In the genomic region with DNA sequence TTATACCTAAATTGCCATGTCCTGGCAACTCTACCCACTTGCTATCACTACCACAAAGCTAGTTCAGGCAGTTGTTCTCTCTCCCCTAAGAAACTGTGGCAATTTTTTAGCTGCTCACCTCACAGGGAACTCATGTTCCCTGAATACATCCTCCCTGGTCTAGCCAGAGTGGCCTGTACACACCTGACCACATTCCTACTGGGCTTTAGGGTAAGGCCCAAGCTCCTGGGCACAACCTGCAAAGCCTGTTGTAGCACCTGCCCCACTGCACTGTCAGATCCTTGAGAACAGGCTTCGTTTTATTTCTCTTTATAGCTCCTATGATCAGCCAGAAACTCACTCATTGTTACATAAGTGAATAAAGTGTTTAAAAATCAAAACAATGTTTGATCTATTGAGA, we compare ENCODE assay signal across 23 cellular contexts. TPM values are rescaled to one million over a fixed set of nuclear protein-coding genes. Genes with fewer than 3 reads are reported as not detected.
DNase-seq lines count a peak whose midpoint lies in the region; ATAC-seq and TF ChIP-seq lines count a peak whose summit lies in the region.
"Had no signal": no experiment of that assay in that cellular context is flagged by ENCODE, and none has a peak within 500 bp of the region (broad histone marks: within the 10 kb centered on the region; RNA-seq: fewer than 3 reads in every experiment).

No MANE protein-coding gene starts in this region.

- ATAC-seq in Right ventricle myocardium inferior (no peak), WTC11 (no peak)
- ATAC-seq: A549, GM12878 had no signal

- H3K36me3 Mint-ChIP-seq in glutamatergic neuron (ENCODE audit: unreplicated experiment) (peaks cover 18% of the 10 kb centered on the region), WTC11 (peaks cover 13% of the 10 kb centered on the region)
- H3K36me3 Mint-ChIP-seq: CD14-positive monocyte had no signal

- H3K27ac Mint-ChIP-seq in glutamatergic neuron (ENCODE audit: unreplicated experiment) (no peak overlapping the region), WTC11 (no peak overlapping the region)
- H3K27ac Mint-ChIP-seq: CD14-positive monocyte; CD4-positive, alpha-beta T cell; CD8-positive, alpha-beta memory T cell had no signal

- DNase-seq in cardiac septum (ENCODE audit: low spot score) (peak; percentile 14), Right ventricle myocardium inferior (ENCODE audit: missing footprints) (no peak), glutamatergic neuron (no peak), posterior vena cava (ENCODE audit: low spot score) (peak; percentile 20), superior temporal gyrus (ENCODE audit: extremely low spot score) (no peak), WTC11 (ENCODE audit: low spot score) (no peak)
- DNase-seq: 8988T; ACHN; AML-193; BE2C; CD4-positive, alpha-beta T cell; CD8-positive, alpha-beta memory T cell; DMS 273 treated with DMSO at 0.1 percent for 48 hours; DMS79; EL; GDM1; GM23248; H7; HCEC 1CT had no signal

- intact Hi-C loops in cardiac septum (cut with DNase I) (no loop called here), Right ventricle myocardium inferior (cut with DNase I) (no loop called here), posterior vena cava (cut with DNase I) (no loop called here)

- TF ChIP-seq CTCF in glutamatergic neuron (IDR thresholded peaks at IDR 0.05; ENCODE audit: partially characterized antibody, unreplicated experiment) (no peak), WTC11 (IDR thresholded peaks at IDR 0.05) (no peak)

- no peaks in the 10 kb centered on the region for H3K4me1 Mint-ChIP-seq in glutamatergic neuron (ENCODE audit: low read depth, unreplicated experiment)
- H3K4me1 Mint-ChIP-seq in WTC11 = peaks cover 2% of the 10 kb centered on the region; the same call in 1 of the 2 replicates
- H3K4me1 Mint-ChIP-seq: CD14-positive monocyte; CD8-positive, alpha-beta memory T cell had no signal

- H3K27me3 Mint-ChIP-seq in glutamatergic neuron (ENCODE audit: unreplicated experiment) (peaks cover 6% of the 10 kb centered on the region), WTC11 (ENCODE audit: low read depth) (peaks cover 5% of the 10 kb centered on the region)

- H3K4me3 Mint-ChIP-seq in glutamatergic neuron (ENCODE audit: unreplicated experiment) (peak overlapping the region; percentile 20), WTC11 (no peak overlapping the region)
- H3K4me3 Mint-ChIP-seq: CD14-positive monocyte; CD4-positive, alpha-beta T cell had no signal

- POLR2A ChIA-PET in WTC11 (lab: Charles Lee) = no interaction called here

- H3K9me3 Mint-ChIP-seq in glutamatergic neuron (ENCODE audit: unreplicated experiment) (no peaks in the 10 kb centered on the region), WTC11 (peaks cover 27% of the 10 kb centered on the region)

- CTCF ChIA-PET in WTC11 (lab: Charles Lee) = interaction anchor here (0.7 kb wide), 3 partner anchors 57 to 627 kb away, joined by 3 read pairs; no protein-coding TSS in a partner anchor

TF ChIP-seq in WTC11, 78 proteins besides CTCF, POLR2A, EP300 and RAD21:
- TF ChIP-seq FOXK1 (CRISPR knock-in tag; IDR thresholded peaks at IDR 0.05) (no peak), NFYB (CRISPR knock-in tag; conservative IDR thresholded peaks at IDR 0.05; ENCODE audit: low read depth) (no peak), MYBL2 (CRISPR knock-in tag; IDR thresholded peaks at IDR 0.05) (no peak), JAZF1 (CRISPR knock-in tag; IDR thresholded peaks at IDR 0.05) (no peak), GTF2I (CRISPR knock-in tag; conservative IDR thresholded peaks at IDR 0.05) (no peak), MXD4 (CRISPR knock-in tag; IDR thresholded peaks at IDR 0.05; ENCODE audit: borderline replicate concordance) (no peak), SMAD4 (CRISPR knock-in tag; IDR thresholded peaks at IDR 0.05) (no peak), ZNF138 (CRISPR knock-in tag; conservative IDR thresholded peaks at IDR 0.05) (no peak), FOXP1 (CRISPR knock-in tag; IDR thresholded peaks at IDR 0.05; ENCODE audit: borderline replicate concordance) (no peak), NFATC4 (CRISPR knock-in tag; IDR thresholded peaks at IDR 0.05) (no peak), IRF2 (CRISPR knock-in tag; IDR thresholded peaks at IDR 0.05; ENCODE audit: borderline replicate concordance, low read depth) (no peak)
- TF ChIP-seq, protein P1, sequence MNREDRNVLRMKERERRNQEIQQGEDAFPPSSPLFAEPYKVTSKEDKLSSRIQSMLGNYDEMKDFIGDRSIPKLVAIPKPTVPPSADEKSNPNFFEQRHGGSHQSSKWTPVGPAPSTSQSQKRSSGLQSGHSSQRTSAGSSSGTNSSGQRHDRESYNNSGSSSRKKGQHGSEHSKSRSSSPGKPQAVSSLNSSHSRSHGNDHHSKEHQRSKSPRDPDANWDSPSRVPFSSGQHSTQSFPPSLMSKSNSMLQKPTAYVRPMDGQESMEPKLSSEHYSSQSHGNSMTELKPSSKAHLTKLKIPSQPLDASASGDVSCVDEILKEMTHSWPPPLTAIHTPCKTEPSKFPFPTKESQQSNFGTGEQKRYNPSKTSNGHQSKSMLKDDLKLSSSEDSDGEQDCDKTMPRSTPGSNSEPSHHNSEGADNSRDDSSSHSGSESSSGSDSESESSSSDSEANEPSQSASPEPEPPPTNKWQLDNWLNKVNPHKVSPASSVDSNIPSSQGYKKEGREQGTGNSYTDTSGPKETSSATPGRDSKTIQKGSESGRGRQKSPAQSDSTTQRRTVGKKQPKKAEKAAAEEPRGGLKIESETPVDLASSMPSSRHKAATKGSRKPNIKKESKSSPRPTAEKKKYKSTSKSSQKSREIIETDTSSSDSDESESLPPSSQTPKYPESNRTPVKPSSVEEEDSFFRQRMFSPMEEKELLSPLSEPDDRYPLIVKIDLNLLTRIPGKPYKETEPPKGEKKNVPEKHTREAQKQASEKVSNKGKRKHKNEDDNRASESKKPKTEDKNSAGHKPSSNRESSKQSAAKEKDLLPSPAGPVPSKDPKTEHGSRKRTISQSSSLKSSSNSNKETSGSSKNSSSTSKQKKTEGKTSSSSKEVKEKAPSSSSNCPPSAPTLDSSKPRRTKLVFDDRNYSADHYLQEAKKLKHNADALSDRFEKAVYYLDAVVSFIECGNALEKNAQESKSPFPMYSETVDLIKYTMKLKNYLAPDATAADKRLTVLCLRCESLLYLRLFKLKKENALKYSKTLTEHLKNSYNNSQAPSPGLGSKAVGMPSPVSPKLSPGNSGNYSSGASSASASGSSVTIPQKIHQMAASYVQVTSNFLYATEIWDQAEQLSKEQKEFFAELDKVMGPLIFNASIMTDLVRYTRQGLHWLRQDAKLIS (CRISPR knock-in tag; IDR thresholded peaks at IDR 0.05; ENCODE audit: borderline replicate concordance) = no peak
- TF ChIP-seq, protein P2, sequence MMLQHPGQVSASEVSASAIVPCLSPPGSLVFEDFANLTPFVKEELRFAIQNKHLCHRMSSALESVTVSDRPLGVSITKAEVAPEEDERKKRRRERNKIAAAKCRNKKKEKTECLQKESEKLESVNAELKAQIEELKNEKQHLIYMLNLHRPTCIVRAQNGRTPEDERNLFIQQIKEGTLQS (CRISPR knock-in tag; conservative IDR thresholded peaks at IDR 0.05) = no peak
- TF ChIP-seq, protein P3, sequence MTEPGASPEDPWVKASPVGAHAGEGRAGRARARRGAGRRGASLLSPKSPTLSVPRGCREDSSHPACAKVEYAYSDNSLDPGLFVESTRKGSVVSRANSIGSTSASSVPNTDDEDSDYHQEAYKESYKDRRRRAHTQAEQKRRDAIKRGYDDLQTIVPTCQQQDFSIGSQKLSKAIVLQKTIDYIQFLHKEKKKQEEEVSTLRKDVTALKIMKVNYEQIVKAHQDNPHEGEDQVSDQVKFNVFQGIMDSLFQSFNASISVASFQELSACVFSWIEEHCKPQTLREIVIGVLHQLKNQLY (CRISPR knock-in tag; IDR thresholded peaks at IDR 0.05) = no peak

RNA-seq across cellular contexts. Expression of a gene that starts 21.5 kb away (rescaled TPM):
- total RNA-seq in cardiac septum (not detected), Right ventricle myocardium inferior (not detected), glutamatergic neuron (ENCODE audit: unreplicated experiment) (7.6 TPM), posterior vena cava (under 1 TPM; 0.19 to 0.38 TPM), WTC11 (2021) (not detected in 3 replicates)
- total RNA-seq: CD4-positive, alpha-beta T cell; CD8-positive, alpha-beta memory T cell; GM12878; H1 had no signal

Comparison
In these comparisons a context has a peak if more than half of its experiments do, and no peak if none do; other contexts are left out.
1. DNase-seq: peak in cardiac septum (single experiment) and posterior vena cava (single experiment); none in Right ventricle myocardium inferior (single experiment), glutamatergic neuron (single experiment), superior temporal gyrus (single experiment) and WTC11 (single experiment).